Comparison of ENCODE assay signal across 13 cellular contexts in the genomic region with DNA sequence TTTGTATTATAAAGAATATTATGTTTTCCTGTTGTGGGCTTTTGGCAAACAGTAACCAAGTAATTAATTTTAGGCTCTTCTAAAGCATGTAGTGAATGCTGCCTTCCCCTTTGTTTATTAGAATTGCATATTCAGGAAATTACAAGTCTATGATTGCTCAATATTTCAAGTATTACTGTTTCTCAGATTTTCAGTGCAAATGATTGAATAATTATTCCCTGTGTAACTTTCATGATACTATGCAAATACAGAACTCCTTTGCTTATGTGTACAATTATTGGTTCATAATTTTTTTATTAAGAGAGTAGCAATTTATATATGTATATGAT.
DNase-seq lines count a peak whose midpoint lies in the region; ATAC-seq and TF ChIP-seq lines count a peak whose summit lies in the region.
"Had no signal": no experiment of that assay in that cellular context is flagged by ENCODE, and none has a peak within 500 bp of the region (broad histone marks: within the 10 kb centered on the region; RNA-seq: fewer than 3 reads in every experiment).

No MANE protein-coding gene starts in this region.

- H3K9me3 ChIP-seq in SK-N-MC (ENCODE audit: low read depth, low read length) (no peaks in the 10 kb centered on the region), psoas muscle (no peaks in the 10 kb centered on the region)

- TF ChIP-seq CTCF in fibroblast of pulmonary artery (IDR thresholded peaks at IDR 0.05; ENCODE audit: low read length, missing control alignments) (no peak), psoas muscle (IDR thresholded peaks at IDR 0.05) (no peak)

- no peak overlapping the region for H3K4me3 Mint-ChIP-seq in stimulated activated effector memory CD8-positive, alpha-beta T cell treated with anti-CD3 and anti-CD28 coated beads, Interleukin-12 subunit alpha, Interleukin-12 subunit beta, amount 100 ng/mL, for 72 hours
- H3K4me3 Mint-ChIP-seq: activated CD4-positive, alpha-beta T cell treated with anti-CD3 and anti-CD28 coated beads for 36 hours; activated naive CD4-positive, alpha-beta T cell treated with anti-CD3 and anti-CD28 coated beads, Interleukin-2, amount 10 ng/mL, durations not matched to agents 7 days and 5 days; CD4-positive, CD25-positive, alpha-beta regulatory T cell had no signal

- peak; percentile 18 to 19 for DNase-seq in AML-193 (lab: John Stamatoyannopoulos, UW)
- DNase-seq in SK-N-MC (ENCODE audit: low read depth, low spot score) = no peak
- DNase-seq in fibroblast of pulmonary artery (ENCODE audit: low read depth) = peak; percentile 77
- DNase-seq in psoas muscle = no peak
- no peak for DNase-seq in stimulated activated effector memory CD8-positive, alpha-beta T cell treated with anti-CD3 and anti-CD28 coated beads, Interleukin-12 subunit alpha, Interleukin-12 subunit beta, amount 100 ng/mL, for 72 hours (ENCODE audit: low spot score in 2 of 2)
- DNase-seq in NCI-H187 treated with DMSO at 0.1 percent for 48 hours (lab: John Stamatoyannopoulos, UW) = no peak
- DNase-seq: activated CD4-positive, alpha-beta T cell treated with anti-CD3 and anti-CD28 coated beads for 36 hours; activated naive CD4-positive, alpha-beta T cell treated with anti-CD3 and anti-CD28 coated beads, Interleukin-2, amount 10 ng/mL, durations not matched to agents 7 days and 5 days; CD4-positive, CD25-positive, alpha-beta regulatory T cell; RPMI8226 had no signal

- H3K9ac ChIP-seq in SK-N-MC (ENCODE audit: insufficient read length) = no peak overlapping the region

- H3K4me3 ChIP-seq in SK-N-MC (peak overlapping the region; percentile 28; the same call in 1 of the 2 replicates), fibroblast of pulmonary artery (replicated peaks; ENCODE audit: low read depth, low read length) (no peak overlapping the region), psoas muscle (no peak overlapping the region)

- no peaks in the 10 kb centered on the region for H3K36me3 ChIP-seq in SK-N-MC (ENCODE audit: insufficient read depth, low read length)
- no peaks in the 10 kb centered on the region for H3K36me3 ChIP-seq in psoas muscle (ENCODE audit: insufficient read depth in 1 of 2, low read depth in 1 of 2)

- H3K36me3 Mint-ChIP-seq in stimulated activated effector memory CD8-positive, alpha-beta T cell treated with anti-CD3 and anti-CD28 coated beads, Interleukin-12 subunit alpha, Interleukin-12 subunit beta, amount 100 ng/mL, for 72 hours = no peaks in the 10 kb centered on the region
- H3K36me3 Mint-ChIP-seq: activated naive CD4-positive, alpha-beta T cell treated with anti-CD3 and anti-CD28 coated beads, Interleukin-2, amount 10 ng/mL, durations not matched to agents 7 days and 5 days; CD4-positive, CD25-positive, alpha-beta regulatory T cell had no signal

- no peak overlapping the region for H3K27ac ChIP-seq in SK-N-MC
- H3K27ac ChIP-seq in psoas muscle = peak overlapping the region; percentile 88

- H3K9me3 Mint-ChIP-seq in stimulated activated effector memory CD8-positive, alpha-beta T cell treated with anti-CD3 and anti-CD28 coated beads, Interleukin-12 subunit alpha, Interleukin-12 subunit beta, amount 100 ng/mL, for 72 hours = no peaks in the 10 kb centered on the region
- H3K9me3 Mint-ChIP-seq: activated naive CD4-positive, alpha-beta T cell treated with anti-CD3 and anti-CD28 coated beads, Interleukin-2, amount 10 ng/mL, durations not matched to agents 7 days and 5 days; CD4-positive, CD25-positive, alpha-beta regulatory T cell had no signal

- peaks cover 20% of the 10 kb centered on the region for H3K4me1 Mint-ChIP-seq in stimulated activated effector memory CD8-positive, alpha-beta T cell treated with anti-CD3 and anti-CD28 coated beads, Interleukin-12 subunit alpha, Interleukin-12 subunit beta, amount 100 ng/mL, for 72 hours
- H3K4me1 Mint-ChIP-seq: activated naive CD4-positive, alpha-beta T cell treated with anti-CD3 and anti-CD28 coated beads, Interleukin-2, amount 10 ng/mL, durations not matched to agents 7 days and 5 days had no signal

- no peak overlapping the region for H3K27ac Mint-ChIP-seq in stimulated activated effector memory CD8-positive, alpha-beta T cell treated with anti-CD3 and anti-CD28 coated beads, Interleukin-12 subunit alpha, Interleukin-12 subunit beta, amount 100 ng/mL, for 72 hours
- H3K27ac Mint-ChIP-seq: activated CD4-positive, alpha-beta T cell treated with anti-CD3 and anti-CD28 coated beads for 36 hours; activated naive CD4-positive, alpha-beta T cell treated with anti-CD3 and anti-CD28 coated beads, Interleukin-2, amount 10 ng/mL, durations not matched to agents 7 days and 5 days; CD4-positive, CD25-positive, alpha-beta regulatory T cell had no signal

- ATAC-seq in psoas muscle (no peak), HG03442 (IDR thresholded peaks at IDR 0.05; ENCODE audit: unreplicated experiment) (no peak), GM18870 (IDR thresholded peaks at IDR 0.05; ENCODE audit: unreplicated experiment) (no peak)
- no peak for ATAC-seq in stimulated activated effector memory CD8-positive, alpha-beta T cell treated with anti-CD3 and anti-CD28 coated beads, Interleukin-12 subunit alpha, Interleukin-12 subunit beta, amount 100 ng/mL, for 72 hours
- ATAC-seq: left lobe of liver had no signal

- peaks cover 56% of the 10 kb centered on the region for H3K4me1 ChIP-seq in psoas muscle

- intact Hi-C loops in psoas muscle (cut with DNase I) = no loop called here

- H3K27me3 ChIP-seq in psoas muscle (ENCODE audit: insufficient read depth in 3 of 3, low read length in 2 of 3) = no peaks in the 10 kb centered on the region

Comparison
In these comparisons a context has a peak if more than half of its experiments do, and no peak if none do; other contexts are left out.
1. DNase-seq: peak in AML-193 (2 of 2) and fibroblast of pulmonary artery (single experiment); none in SK-N-MC (single experiment), psoas muscle (0 of 2), stimulated activated effector memory CD8-positive, alpha-beta T cell treated with anti-CD3 and anti-CD28 coated beads, Interleukin-12 subunit alpha, Interleukin-12 subunit beta, amount 100 ng/mL, for 72 hours (0 of 2) and NCI-H187 treated with DMSO at 0.1 percent for 48 hours (single experiment).